Comparison of ENCODE assay signal across 9 cellular contexts in the genomic region with DNA sequence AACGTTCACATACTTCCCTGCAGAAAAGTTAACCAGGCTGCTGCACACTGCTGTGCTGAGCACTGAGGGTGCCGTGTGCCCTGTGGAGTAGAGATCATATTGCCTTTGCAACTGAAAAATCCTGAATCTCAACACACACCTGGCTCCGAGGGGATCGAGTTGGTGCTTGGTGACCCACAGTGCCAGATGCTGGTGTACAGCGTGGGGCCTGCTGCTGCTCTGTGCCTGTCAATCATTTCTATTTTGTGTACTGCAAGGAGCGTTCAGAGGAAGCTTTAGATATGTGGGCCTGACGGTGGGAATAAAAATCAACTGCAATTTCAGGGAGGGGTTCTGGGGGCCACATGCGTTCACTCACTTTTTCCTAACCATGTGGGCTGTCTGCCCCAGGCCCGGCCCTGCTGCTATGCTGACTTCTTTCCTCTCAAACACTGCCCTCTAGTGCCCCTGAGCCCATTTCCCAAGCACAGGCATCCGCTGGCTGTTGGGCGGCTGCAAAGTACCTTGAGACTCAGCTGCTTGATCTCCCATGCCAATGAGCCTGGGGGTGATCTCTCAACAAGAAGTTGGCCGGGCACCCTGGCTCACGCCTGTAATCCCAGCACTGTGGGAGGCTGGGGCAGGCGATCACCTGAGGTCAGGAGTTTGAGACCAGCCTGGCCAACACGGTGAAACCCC. TPM values are rescaled to one million over a fixed set of nuclear protein-coding genes. Genes with fewer than 3 reads are reported as not detected.
DNase-seq lines count a peak whose midpoint lies in the region; ATAC-seq and TF ChIP-seq lines count a peak whose summit lies in the region.
"Had no signal": no experiment of that assay in that cellular context is flagged by ENCODE, and none has a peak within 500 bp of the region (broad histone marks: within the 10 kb centered on the region; RNA-seq: fewer than 3 reads in every experiment).

No MANE protein-coding gene starts in this region.

- H3F3A ChIP-seq in MM.1S (ENCODE audit: insufficient read depth, low read length) = no peaks in the 10 kb centered on the region

- H4K20me1 ChIP-seq in MM.1S (ENCODE audit: insufficient read depth, low read length) = no peaks in the 10 kb centered on the region

- H3K79me2 ChIP-seq in MM.1S (ENCODE audit: low read length) = no peaks in the 10 kb centered on the region

- intact Hi-C loops in adrenal gland (cut with DNase I) (no loop called here), thyroid gland (cut with DNase I) (no loop called here)

- H3K27ac ChIP-seq in MM.1S (ENCODE audit: low read length) (no peak overlapping the region), adrenal gland (no peak overlapping the region), thyroid gland (no peak overlapping the region)

- no peaks in the 10 kb centered on the region for H3K9me2 ChIP-seq in MM.1S (replicated peaks; ENCODE audit: insufficient read depth, low read length)

- H3K9ac ChIP-seq in MM.1S (ENCODE audit: low read length) = no peak overlapping the region

- H3K9me3 ChIP-seq in MM.1S (replicated peaks; ENCODE audit: insufficient read depth, low read length) (no peaks in the 10 kb centered on the region), adrenal gland (replicated peaks in 1 of 3) (no peaks in the 10 kb centered on the region), thyroid gland (no peaks in the 10 kb centered on the region)

- 54 to 63% (median 61%) methylated on average over 9 to 15 of the region's 15 CpGs for WGBS in adrenal gland, 4 donors
- 68 to 75% methylated on average over 10 to 15 of the region's 15 CpGs for WGBS in thyroid gland, 2 donors

- TF ChIP-seq CTCF in MM.1S (IDR thresholded peaks at IDR 0.05; ENCODE audit: low read length) (peak; percentile 12), adrenal gland (IDR thresholded peaks at IDR 0.05) (peak in 5 of 6 experiments; percentile 17 to 41 (median 23)), thyroid gland (IDR thresholded peaks at IDR 0.05) (peak in 4 of 6 experiments; percentile 4 to 37 (median 20))

- TF ChIP-seq POLR2A in adrenal gland (IDR thresholded peaks at IDR 0.05) (no peak), thyroid gland (IDR thresholded peaks at IDR 0.05) (no peak)

- ATAC-seq in GM18858 (IDR thresholded peaks at IDR 0.05; ENCODE audit: unreplicated experiment) = no peak

- H3K4me3 ChIP-seq in MM.1S (ENCODE audit: low read length) (no peak overlapping the region), adrenal gland (no peak overlapping the region), thyroid gland (replicated peaks in 1 of 3) (no peak overlapping the region)

- H3K4me1 ChIP-seq in MM.1S (ENCODE audit: low read length) = no peaks in the 10 kb centered on the region
- H3K4me1 ChIP-seq in adrenal gland (replicated peaks in 1 of 2) = peaks cover 9 to 19% of the 10 kb centered on the region in 2 donors
- H3K4me1 ChIP-seq in thyroid gland = peaks cover 9 to 21% of the 10 kb centered on the region in 2 donors

- DNase-seq in D341Med (ENCODE audit: low spot score) (peak; percentile 84), MM.1S (no peak), adrenal gland (peak in 4 of 7 donors; percentile 50 to 71 (median 64)), iris pigment epithelial cell (ENCODE audit: low read depth) (peak; percentile 60), thyroid gland (peak in 1 of 2 donors; percentile 49), germinal center (ENCODE audit: low spot score) (no peak), EL (no peak)

- no peak overlapping the region for H2AFZ ChIP-seq in MM.1S (ENCODE audit: low read length)

- H3K27me3 ChIP-seq in MM.1S (replicated peaks; ENCODE audit: insufficient read depth, low read length) = no peaks in the 10 kb centered on the region
- H3K27me3 ChIP-seq in adrenal gland = no peaks in the 10 kb centered on the region
- H3K27me3 ChIP-seq in thyroid gland = no peaks in the 10 kb centered on the region

- H3K36me3 ChIP-seq in MM.1S (replicated peaks; ENCODE audit: insufficient read depth, low read length) (no peaks in the 10 kb centered on the region), adrenal gland (replicated peaks in 1 of 2) (no peaks in the 10 kb centered on the region), thyroid gland (no peaks in the 10 kb centered on the region)

- no peak overlapping the region for H3K4me2 ChIP-seq in MM.1S (ENCODE audit: low read depth, low read length)

RNA-seq across cellular contexts. Expression of gene LENG8, which starts 9.7 kb away (rescaled TPM):
- total RNA-seq in adrenal gland (100 to 1,000 TPM in 4 of 8 donors, 10 to 100 TPM in 4; 33.6 to 207 (median 90.8) TPM), thyroid gland (100 to 1,000 TPM; 124 to 219 (median 157) TPM)
- 100 to 1,000 TPM in 2 of 3 donors, 10 to 100 TPM in 1; 17.4 to 725 (median 247) TPM for polyA plus RNA-seq in adrenal gland

RNA-seq across cellular contexts. Expression of gene TTYH1, which starts 24.0 kb away (rescaled TPM):
- total RNA-seq in adrenal gland = 1 to 10 TPM in 2 of 8 donors, under 1 TPM in 3, not detected in 3; 0.61 to 3.3 (median 0.81) TPM
- polyA plus RNA-seq in adrenal gland = 1 to 10 TPM in 2 of 3 donors, not detected in 1; 1.6 to 1.7 TPM
- total RNA-seq in thyroid gland = under 1 TPM in 2 of 4 donors, not detected in 2; 0.45 to 0.94 TPM
- total RNA-seq: LHCN-M2 had no signal

RNA-seq across cellular contexts. Expression of gene LENG9, which starts 24.3 kb away (rescaled TPM):
- 10 to 100 TPM in 2 of 8 donors, 1 to 10 TPM in 6; 6.3 to 15.3 (median 8.6) TPM for total RNA-seq in adrenal gland
- 1 to 10 TPM; 1.3 to 4.2 (median 3.1) TPM for polyA plus RNA-seq in adrenal gland
- 1 to 10 TPM; 1.3 to 4.6 (median 3.2) TPM for total RNA-seq in thyroid gland

RNA-seq across cellular contexts. Expression of gene CDC42EP5, which starts 33.8 kb away (rescaled TPM):
- 10 to 100 TPM in 7 of 8 donors, 1 to 10 TPM in 1; 9.7 to 27.9 (median 15.7) TPM for total RNA-seq in adrenal gland
- 10 to 100 TPM in 2 of 3 donors, under 1 TPM in 1; 0.44 to 36.0 (median 16.5) TPM for polyA plus RNA-seq in adrenal gland
- total RNA-seq in thyroid gland = 10 to 100 TPM in 2 of 4 donors, 1 to 10 TPM in 2; 1.8 to 18.7 (median 12.1) TPM

Comparison
In these comparisons a context has a peak if more than half of its experiments do, and no peak if none do; other contexts are left out.
1. DNase-seq: peak in D341Med (single experiment), adrenal gland (4 of 7) and iris pigment epithelial cell (single experiment); none in MM.1S (single experiment), germinal center (single experiment) and EL (single experiment).
2. Peak in every context shown above with its lines, with median percentiles within 50 percentile points of each other: CTCF ChIP-seq.